ENCODE assay signal across 9 cellular contexts in the genomic region with DNA sequence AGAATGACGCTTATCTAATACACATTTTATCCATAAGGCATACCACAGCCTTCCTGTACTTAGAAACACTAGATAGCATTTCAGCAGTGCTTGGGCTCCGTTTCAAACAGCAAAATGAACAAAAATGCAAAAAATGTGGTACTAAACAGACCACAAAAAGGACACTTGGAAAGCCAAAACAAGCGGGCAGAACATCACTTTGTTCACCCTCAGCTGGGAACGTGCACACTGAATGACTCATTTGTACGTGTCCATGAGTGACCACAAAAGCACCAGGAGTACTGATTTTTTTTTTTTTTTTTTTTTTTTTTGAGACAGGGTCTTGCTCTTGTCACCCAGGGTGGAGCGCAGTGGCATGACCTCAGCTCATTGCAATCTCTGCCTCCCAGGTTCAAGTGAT. TPM values are rescaled to one million over a fixed set of nuclear protein-coding genes. Genes with fewer than 3 reads are reported as not detected.
DNase-seq lines count a peak whose midpoint lies in the region; ATAC-seq, FAIRE-seq and TF ChIP-seq lines count a peak whose summit lies in the region.
"Had no signal": no experiment of that assay in that cellular context is flagged by ENCODE, and none has a peak within 500 bp of the region (broad histone marks: within the 10 kb centered on the region; RNA-seq: fewer than 3 reads in every experiment).

No MANE protein-coding gene starts in this region.

- H3K4me3 ChIP-seq in endodermal cell (ENCODE audit: low read length) (no peak overlapping the region), pancreas (no peak overlapping the region)
- H3K4me3 ChIP-seq: body of pancreas had no signal

- ATAC-seq in GM18868 (IDR thresholded peaks at IDR 0.05; ENCODE audit: unreplicated experiment) (peak; percentile 30), pancreas (no peak), GM19397 (IDR thresholded peaks at IDR 0.05; ENCODE audit: unreplicated experiment) (no peak)
- ATAC-seq: body of pancreas had no signal

- no peaks in the 10 kb centered on the region for H3K36me3 ChIP-seq in endodermal cell (ENCODE audit: control insufficient read depth, insufficient read depth, low read length)
- no peaks in the 10 kb centered on the region for H3K36me3 ChIP-seq in pancreas

- peaks cover 29% of the 10 kb centered on the region for H3K4me1 Mint-ChIP-seq in endodermal cell

- no peak for FAIRE-seq in pancreas (lab: Jason Lieb, UNC)

- H3K27me3 Mint-ChIP-seq in endodermal cell (ENCODE audit: insufficient read depth) = no peaks in the 10 kb centered on the region

- H3K9me3 ChIP-seq in endodermal cell (ENCODE audit: control insufficient read depth, low read length) (peaks cover 5% of the 10 kb centered on the region), pancreas (no peaks in the 10 kb centered on the region)
- H3K9me3 ChIP-seq: body of pancreas had no signal

- TF ChIP-seq RAD21 in Ishikawa (IDR thresholded peaks at IDR 0.05; ENCODE audit: low read depth) = no peak

- no peak for TF ChIP-seq EP300 in Ishikawa (IDR thresholded peaks at IDR 0.05; ENCODE audit: borderline replicate concordance)

- no peak for TF ChIP-seq CTCF in endodermal cell (conservative IDR thresholded peaks at IDR 0.05)
- no peak for TF ChIP-seq CTCF in pancreas (IDR thresholded peaks at IDR 0.05)

- H3K4me3 Mint-ChIP-seq in endodermal cell = no peak overlapping the region

- intact Hi-C loops in pancreas (cut with DNase I) = no loop called here

- H3K27ac Mint-ChIP-seq in endodermal cell = peak overlapping the region; percentile 72

- DNase-seq in A172 (ENCODE audit: low spot score) (peak; percentile 91), endodermal cell (no peak), stromal cell of bone marrow (ENCODE audit: low read depth) (peak; percentile 82), epidermal melanocyte (ENCODE audit: insufficient read length, low spot score) (no peak), pancreas (no peak)

- H3K36me3 Mint-ChIP-seq in endodermal cell (ENCODE audit: low read depth) = peaks cover 4% of the 10 kb centered on the region

- H3K9ac ChIP-seq in endodermal cell (ENCODE audit: extremely low read depth, low read length, poor library complexity, severe bottlenecking) = no peak overlapping the region

- peaks cover 2% of the 10 kb centered on the region for H3K9me3 Mint-ChIP-seq in endodermal cell

- 90 to 91% methylated on average over 4 to 6 of the region's 6 CpGs for WGBS in endodermal cell (ENCODE audit: insufficient coverage in 1 of 2, insufficient read length in 1 of 2), 2 experiments
- WGBS in pancreas, 2 donors = 94 to 95% methylated on average over 6 of the region's 6 CpGs

- H3K4me1 ChIP-seq in endodermal cell (ENCODE audit: control insufficient read depth, insufficient read depth, low read length) (no peaks in the 10 kb centered on the region), pancreas (peaks cover 8 to 27% (median 18%) of the 10 kb centered on the region in 3 donors)

- H3K27ac ChIP-seq in endodermal cell (ENCODE audit: low read depth, low read length) (no peak overlapping the region), pancreas (no peak overlapping the region)
- H3K27ac ChIP-seq: body of pancreas had no signal

- H3K27me3 ChIP-seq in endodermal cell (ENCODE audit: control insufficient read depth, insufficient read depth, low read length, poor library complexity, severe bottlenecking) (no peaks in the 10 kb centered on the region), pancreas (no peaks in the 10 kb centered on the region)
- H3K27me3 ChIP-seq: body of pancreas had no signal

TF ChIP-seq in Ishikawa, 13 proteins besides CTCF, POLR2A, EP300 and RAD21:
- TF ChIP-seq, protein P1, sequence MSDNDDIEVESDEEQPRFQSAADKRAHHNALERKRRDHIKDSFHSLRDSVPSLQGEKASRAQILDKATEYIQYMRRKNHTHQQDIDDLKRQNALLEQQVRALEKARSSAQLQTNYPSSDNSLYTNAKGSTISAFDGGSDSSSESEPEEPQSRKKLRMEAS (IDR thresholded peaks at IDR 0.05) = no peak
- TF ChIP-seq FOXM1 (IDR thresholded peaks at IDR 0.05; ENCODE audit: borderline replicate concordance, low read depth) (no peak), ZBTB7A (IDR thresholded peaks at IDR 0.05; ENCODE audit: low read depth) (no peak), TAF1 (IDR thresholded peaks at IDR 0.05; ENCODE audit: low read depth) (no peak), YY1 (IDR thresholded peaks at IDR 0.05; ENCODE audit: low read depth) (no peak), NFIC (IDR thresholded peaks at IDR 0.05) (peak; percentile 47; the same call in 1 of the 2 replicates), CREB1 (IDR thresholded peaks at IDR 0.05; ENCODE audit: low read depth) (no peak), EGR1 (IDR thresholded peaks at IDR 0.05) (no peak), CEBPB (IDR thresholded peaks at IDR 0.05) (no peak), TEAD4 (IDR thresholded peaks at IDR 0.05) (peak; percentile 59), TCF12 (IDR thresholded peaks at IDR 0.05; ENCODE audit: low read depth) (peak; percentile 38; the same call in 1 of the 2 replicates)
- TF ChIP-seq, protein P2, sequence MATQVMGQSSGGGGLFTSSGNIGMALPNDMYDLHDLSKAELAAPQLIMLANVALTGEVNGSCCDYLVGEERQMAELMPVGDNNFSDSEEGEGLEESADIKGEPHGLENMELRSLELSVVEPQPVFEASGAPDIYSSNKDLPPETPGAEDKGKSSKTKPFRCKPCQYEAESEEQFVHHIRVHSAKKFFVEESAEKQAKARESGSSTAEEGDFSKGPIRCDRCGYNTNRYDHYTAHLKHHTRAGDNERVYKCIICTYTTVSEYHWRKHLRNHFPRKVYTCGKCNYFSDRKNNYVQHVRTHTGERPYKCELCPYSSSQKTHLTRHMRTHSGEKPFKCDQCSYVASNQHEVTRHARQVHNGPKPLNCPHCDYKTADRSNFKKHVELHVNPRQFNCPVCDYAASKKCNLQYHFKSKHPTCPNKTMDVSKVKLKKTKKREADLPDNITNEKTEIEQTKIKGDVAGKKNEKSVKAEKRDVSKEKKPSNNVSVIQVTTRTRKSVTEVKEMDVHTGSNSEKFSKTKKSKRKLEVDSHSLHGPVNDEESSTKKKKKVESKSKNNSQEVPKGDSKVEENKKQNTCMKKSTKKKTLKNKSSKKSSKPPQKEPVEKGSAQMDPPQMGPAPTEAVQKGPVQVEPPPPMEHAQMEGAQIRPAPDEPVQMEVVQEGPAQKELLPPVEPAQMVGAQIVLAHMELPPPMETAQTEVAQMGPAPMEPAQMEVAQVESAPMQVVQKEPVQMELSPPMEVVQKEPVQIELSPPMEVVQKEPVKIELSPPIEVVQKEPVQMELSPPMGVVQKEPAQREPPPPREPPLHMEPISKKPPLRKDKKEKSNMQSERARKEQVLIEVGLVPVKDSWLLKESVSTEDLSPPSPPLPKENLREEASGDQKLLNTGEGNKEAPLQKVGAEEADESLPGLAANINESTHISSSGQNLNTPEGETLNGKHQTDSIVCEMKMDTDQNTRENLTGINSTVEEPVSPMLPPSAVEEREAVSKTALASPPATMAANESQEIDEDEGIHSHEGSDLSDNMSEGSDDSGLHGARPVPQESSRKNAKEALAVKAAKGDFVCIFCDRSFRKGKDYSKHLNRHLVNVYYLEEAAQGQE (IDR thresholded peaks at IDR 0.05; ENCODE audit: low read depth) = no peak
- TF ChIP-seq, protein P3, sequence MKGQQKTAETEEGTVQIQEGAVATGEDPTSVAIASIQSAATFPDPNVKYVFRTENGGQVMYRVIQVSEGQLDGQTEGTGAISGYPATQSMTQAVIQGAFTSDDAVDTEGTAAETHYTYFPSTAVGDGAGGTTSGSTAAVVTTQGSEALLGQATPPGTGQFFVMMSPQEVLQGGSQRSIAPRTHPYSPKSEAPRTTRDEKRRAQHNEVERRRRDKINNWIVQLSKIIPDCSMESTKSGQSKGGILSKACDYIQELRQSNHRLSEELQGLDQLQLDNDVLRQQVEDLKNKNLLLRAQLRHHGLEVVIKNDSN (IDR thresholded peaks at IDR 0.05) = no peak
TF ChIP-seq in Ishikawa: peak in this region for 3.

RNA-seq across cellular contexts. Expression of a gene that starts 8.9 kb away (rescaled TPM):
- 2.7 and 3.3 TPM in 2 replicates for total RNA-seq in A172 (2014; rRNA removed; shearing (Covaris generic))
- 10 to 100 TPM; 61.2 to 84.1 TPM for total RNA-seq in endodermal cell
- 44.3 TPM for polyA plus RNA-seq in endodermal cell (2013, experiment 1 of 2)
- polyA plus RNA-seq in endodermal cell (2013, experiment 2 of 2) = 37.3 TPM
- 10 to 100 TPM; 28.3 to 58.0 (median 34.7) TPM for total RNA-seq in pancreas
- 1 to 10 TPM; 8.8 TPM for polyA plus RNA-seq in pancreas

Comparison
In these comparisons a context has a peak if more than half of its experiments do, and no peak if none do; other contexts are left out.
1. DNase-seq: peak in A172 (single experiment) and stromal cell of bone marrow (single experiment); none in endodermal cell (single experiment), epidermal melanocyte (single experiment) and pancreas (0 of 6).